ENCODE assay signal across 28 cellular contexts in the genomic region with DNA sequence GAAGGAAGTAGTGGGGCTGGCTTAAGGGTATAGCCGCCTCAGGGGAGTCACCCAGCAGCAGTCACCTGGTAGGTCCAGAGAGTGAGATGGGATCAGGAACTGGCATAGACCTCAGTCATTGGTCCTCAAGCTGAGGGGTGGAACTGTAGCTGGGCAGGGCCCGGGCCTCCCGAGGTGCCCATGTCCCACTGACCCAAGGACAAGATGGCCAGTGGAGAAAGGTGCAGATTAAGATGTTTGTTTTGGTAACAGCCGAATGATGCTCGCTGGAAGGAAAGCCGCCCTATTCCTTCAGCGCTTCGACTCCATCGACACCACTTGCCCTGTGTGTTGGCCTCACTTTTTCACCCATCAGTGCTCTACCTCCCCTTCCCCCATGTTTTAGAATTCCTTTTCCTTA. TPM values are rescaled to one million over a fixed set of nuclear protein-coding genes. Genes with fewer than 3 reads are reported as not detected.
"Had no signal": no experiment of that assay in that cellular context is flagged by ENCODE, and none has a peak within 500 bp of the region (broad histone marks: within the 10 kb centered on the region; RNA-seq: fewer than 3 reads in every experiment).

No MANE protein-coding gene starts in this region.

- H3K4me3 Mint-ChIP-seq: naive thymus-derived CD8-positive, alpha-beta T cell; neural crest cell; stimulated activated effector memory CD8-positive, alpha-beta T cell treated with anti-CD3 and anti-CD28 coated beads, Interleukin-12 subunit alpha, Interleukin-12 subunit beta, amount 100 ng/mL, for 72 hours had no signal

- FAIRE-seq: frontal cortex, islet of Langerhans, pancreas had no signal

- H3K9me3 Mint-ChIP-seq: naive thymus-derived CD8-positive, alpha-beta T cell; neural crest cell; stimulated activated effector memory CD8-positive, alpha-beta T cell treated with anti-CD3 and anti-CD28 coated beads, Interleukin-12 subunit alpha, Interleukin-12 subunit beta, amount 100 ng/mL, for 72 hours had no signal

- H3K36me3 Mint-ChIP-seq: stimulated activated effector memory CD8-positive, alpha-beta T cell treated with anti-CD3 and anti-CD28 coated beads, Interleukin-12 subunit alpha, Interleukin-12 subunit beta, amount 100 ng/mL, for 72 hours had no signal

- ATAC-seq: heart left ventricle; left lobe of liver; mucosa of descending colon; naive thymus-derived CD8-positive, alpha-beta T cell; pancreas; right cardiac atrium; stimulated activated effector memory CD8-positive, alpha-beta T cell treated with anti-CD3 and anti-CD28 coated beads, Interleukin-12 subunit alpha, Interleukin-12 subunit beta, amount 100 ng/mL, for 72 hours; stimulated activated naive CD8-positive, alpha-beta T cell treated with anti-CD3 and anti-CD28 coated beads, Interleukin-15, Interleukin-2, amounts not matched to agents 100 U/mL and 50 U/mL, for 24 hours had no signal

- DNase-seq: cortex of kidney; effector CD8-positive, alpha-beta T cell; heart left ventricle; hypothalamus; mammary epithelial cell; mucosa of descending colon; naive thymus-derived CD8-positive, alpha-beta T cell; nucleus accumbens; pancreas; right cardiac atrium; stimulated activated CD4-positive, alpha-beta T cell treated with anti-CD3 and anti-CD28 coated beads, Interleukin-4, amount 100 ng/mL, for 1 hour; stimulated activated CD8-positive, alpha-beta memory T cell treated with anti-CD3 and anti-CD28 coated beads, Interleukin-4, amount 100 ng/mL, for 48 hours; stimulated activated naive CD8-positive, alpha-beta T cell treated with anti-CD3 and anti-CD28 coated beads, Interleukin-15, Interleukin-2, amounts not matched to agents 100 U/mL and 50 U/mL, for 24 hours; thyroid gland; uterus had no signal

- H3K4me3 ChIP-seq: dorsolateral prefrontal cortex, heart left ventricle, mucosa of descending colon, pancreas, suprapubic skin, thyroid gland, upper lobe of left lung, uterus had no signal

- H3K4me1 Mint-ChIP-seq: naive thymus-derived CD8-positive, alpha-beta T cell; neural crest cell; stimulated activated effector memory CD8-positive, alpha-beta T cell treated with anti-CD3 and anti-CD28 coated beads, Interleukin-12 subunit alpha, Interleukin-12 subunit beta, amount 100 ng/mL, for 72 hours had no signal

- H3K36me3 ChIP-seq: heart left ventricle, pancreas, suprapubic skin, thyroid gland, upper lobe of left lung, uterus had no signal

- H3K27me3 ChIP-seq: pancreas, thyroid gland, upper lobe of left lung, uterus had no signal

- H3K9me3 ChIP-seq: heart left ventricle, mucosa of descending colon, pancreas, suprapubic skin, thyroid gland, upper lobe of left lung, uterus had no signal

- H3K27ac ChIP-seq: dorsolateral prefrontal cortex, heart left ventricle, pancreas, suprapubic skin, thyroid gland, upper lobe of left lung, uterus had no signal

- H3K27me3 Mint-ChIP-seq: naive thymus-derived CD8-positive, alpha-beta T cell; progenitor cell of endocrine pancreas had no signal

- H3K4me1 ChIP-seq: pancreas, thyroid gland, upper lobe of left lung, uterus had no signal

- H3K27ac Mint-ChIP-seq: progenitor cell of endocrine pancreas; stimulated activated effector memory CD8-positive, alpha-beta T cell treated with anti-CD3 and anti-CD28 coated beads, Interleukin-12 subunit alpha, Interleukin-12 subunit beta, amount 100 ng/mL, for 72 hours had no signal

RNA-seq across cellular contexts. Expression of gene TMCO2, which starts 52.9 kb away (rescaled TPM):
- total RNA-seq: fibroblast of lung; frontal cortex; glomerular endothelial cell; heart left ventricle; left lobe of liver; lower leg skin; mammary epithelial cell; mucosa of descending colon; naive thymus-derived CD8-positive, alpha-beta T cell; neural crest cell; pancreas; progenitor cell of endocrine pancreas; right cardiac atrium; suprapubic skin; thyroid gland; upper lobe of left lung; uterus had no signal
- polyA plus RNA-seq: esophagus; fibroblast of lung; heart left ventricle; mammary epithelial cell; naive thymus-derived CD8-positive, alpha-beta T cell; pancreas; right cardiac atrium had no signal
